19 cellular contexts compared by ENCODE assay signal in the genomic region with DNA sequence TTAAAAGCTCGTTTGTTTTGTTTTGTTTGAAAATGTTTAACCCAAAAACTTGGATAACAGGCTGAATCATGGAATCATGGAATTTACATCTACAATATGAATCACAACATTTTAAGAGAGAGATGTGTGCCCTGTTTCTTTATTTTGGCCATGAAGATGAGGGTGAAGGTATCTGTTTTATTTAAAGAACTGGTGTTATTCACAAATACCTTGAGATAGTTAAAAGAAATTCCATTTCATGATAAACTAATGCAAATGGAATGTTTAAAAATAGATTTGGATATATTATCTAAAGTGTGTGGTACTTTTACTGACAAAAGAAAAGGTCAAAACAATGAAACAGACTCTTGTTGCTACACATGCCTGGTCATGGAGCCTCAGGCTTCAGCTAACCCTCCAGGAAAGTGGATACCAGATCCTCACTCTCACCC.
DNase-seq lines count a peak whose midpoint lies in the region; ATAC-seq, FAIRE-seq and TF ChIP-seq lines count a peak whose summit lies in the region.
"Had no signal": no experiment of that assay in that cellular context is flagged by ENCODE, and none has a peak within 500 bp of the region (broad histone marks: within the 10 kb centered on the region; RNA-seq: fewer than 3 reads in every experiment).

No MANE protein-coding gene starts in this region.

- H3K27ac ChIP-seq in left lung (no peak overlapping the region), sigmoid colon (peak overlapping the region in 1 of 4 donors; percentile 53)
- H3K27ac ChIP-seq: epithelial cell of prostate had no signal

- peak; percentile 18 for DNase-seq in BE2C
- peak; percentile 85 for DNase-seq in M059J (ENCODE audit: low read depth)
- DNase-seq in left lung, result no peak
- DNase-seq in HT-29 (ENCODE audit: low spot score), result no peak
- no peak for DNase-seq in sigmoid colon
- DNase-seq: activated CD4-positive, alpha-beta memory T cell treated with anti-CD3 and anti-CD28 coated beads, Interleukin-2, amount 10 ng/mL, durations not matched to agents 7 days and 5 days; activated T-cell treated with anti-CD3 and anti-CD28 coated beads, Interleukin-2, amount 50 U/mL, for 72 hours; amniotic stem cell; cortex of kidney; DND-41; natural killer cell; NCI-H2029 treated with DMSO at 0.1 percent for 48 hours; NCI-H69; SW 1271 had no signal

- peak; percentile 25 for ATAC-seq in left lung
- no peak for ATAC-seq in HG03571 (IDR thresholded peaks at IDR 0.05; ENCODE audit: unreplicated experiment)
- no peak for ATAC-seq in HG03097 (IDR thresholded peaks at IDR 0.05; ENCODE audit: low FRiP score, unreplicated experiment)
- ATAC-seq: activated T-cell treated with anti-CD3 and anti-CD28 coated beads, Interleukin-2, amount 50 U/mL, for 72 hours; natural killer cell had no signal

- no peaks in the 10 kb centered on the region for H3K9me3 ChIP-seq in BE2C
- H3K9me3 ChIP-seq in left lung, result no peaks in the 10 kb centered on the region
- no peaks in the 10 kb centered on the region for H3K9me3 ChIP-seq in sigmoid colon

- H3K27me3 ChIP-seq in BE2C (no peaks in the 10 kb centered on the region), left lung (no peaks in the 10 kb centered on the region), sigmoid colon (no peaks in the 10 kb centered on the region)

- intact Hi-C loops in left lung (cut with DNase I) (no loop called here), sigmoid colon (cut with DNase I) (no loop called here)

- TF ChIP-seq POLR2A in sigmoid colon (IDR thresholded peaks at IDR 0.05), result no peak

- WGBS in sigmoid colon, 2 donors, result 37 to 52% methylated on average over 1 of the region's 1 CpG

- peak; percentile 71 for FAIRE-seq in endometrium (lab: Jason Lieb, UNC)

- TF ChIP-seq CTCF in BE2C (IDR thresholded peaks at IDR 0.05; ENCODE audit: low read depth, low read length), result no peak
- TF ChIP-seq CTCF in left lung (IDR thresholded peaks at IDR 0.05), result no peak
- no peak for TF ChIP-seq CTCF in sigmoid colon (IDR thresholded peaks at IDR 0.05)

- H3K4me1 ChIP-seq in BE2C, result peaks cover 4% of the 10 kb centered on the region
- H3K4me1 ChIP-seq in left lung, result no peaks in the 10 kb centered on the region
- peaks cover 0 to 20% (median 12%) of the 10 kb centered on the region in 4 donors for H3K4me1 ChIP-seq in sigmoid colon

- TF ChIP-seq EP300 in sigmoid colon (IDR thresholded peaks at IDR 0.05), result no peak

- H3K36me3 ChIP-seq in BE2C (no peaks in the 10 kb centered on the region), left lung (no peaks in the 10 kb centered on the region), sigmoid colon (no peaks in the 10 kb centered on the region)

- H3K4me3 ChIP-seq in BE2C (ENCODE audit: low read depth, low read length), result no peak overlapping the region
- no peak overlapping the region for H3K4me3 ChIP-seq in left lung
- no peak overlapping the region for H3K4me3 ChIP-seq in sigmoid colon
- H3K4me3 ChIP-seq: lung had no signal

Comparison
In these comparisons a context has a peak if more than half of its experiments do, and no peak if none do; other contexts are left out.
1. DNase-seq: peak in BE2C (single experiment) and M059J (single experiment); none in left lung (0 of 2), HT-29 (single experiment) and sigmoid colon (single experiment).